Comparison of ENCODE assay signal across 8 cellular contexts in genomic region chr7:148543-148931, GRCh38. TPM values are rescaled to one million over a fixed set of nuclear protein-coding genes. Genes with fewer than 3 reads are reported as not detected.
DNase-seq lines count a peak whose midpoint lies in the region; ATAC-seq and TF ChIP-seq lines count a peak whose summit lies in the region.

No MANE protein-coding gene starts in this region.

- H3K9me3 ChIP-seq in CD4-positive, alpha-beta memory T cell (ENCODE audit: control insufficient read depth in 1 of 2, low read length in 2 of 2) = no peaks in the 10 kb centered on the region
- no peaks in the 10 kb centered on the region for H3K9me3 ChIP-seq in Panc1 (ENCODE audit: control insufficient read depth, insufficient read depth, low read depth, low read length)

- in situ Hi-C loops in Panc1 (cut with HindIII; ENCODE audit: low pct_unique_long_range_greater_than_20kb, low sequenced_read_pairs) = no loop called here

- POLR2A ChIA-PET in CD4-positive, alpha-beta memory T cell (lab: Charles Lee; ENCODE audit: partially characterized antibody) = interaction anchor here (1.0 to 1.1 kb wide), 3 partner anchors 14 to 1012 kb away, joined by 3 to 4 read pairs (median 3); no protein-coding TSS in a partner anchor
- POLR2A ChIA-PET in Panc1 (lab: Charles Lee) = no interaction called here

- peak overlapping the region; percentile 27 to 77 for H3K4me3 ChIP-seq in CD4-positive, alpha-beta memory T cell (ENCODE audit: low read length in 2 of 2)
- H3K4me3 ChIP-seq in Panc1 (ENCODE audit: low read depth in 2 of 2, low read length in 2 of 2) (peak overlapping the region; percentile 67 to 84), epithelial cell of esophagus (ENCODE audit: low read length) (peak overlapping the region; percentile 63)

- no TSS peak for BruUV-seq in Panc1 (replicated peaks; lab: Mats Ljungman, UMichigan)

- no peak for TF ChIP-seq CTCF in Panc1 (IDR thresholded peaks at IDR 0.05)
- no peak for TF ChIP-seq CTCF in epithelial cell of esophagus (IDR thresholded peaks at IDR 0.05; ENCODE audit: insufficient read depth, low read depth, low read length, missing control alignments)
- no peak for TF ChIP-seq CTCF in osteocyte (IDR thresholded peaks at IDR 0.05)

- peak overlapping the region; percentile 93 to 100 (median 99) for H3K27ac Mint-ChIP-seq in CD4-positive, alpha-beta memory T cell
- peak overlapping the region; percentile 100 for H3K27ac Mint-ChIP-seq in osteocyte (ENCODE audit: unreplicated experiment)

- CTCF ChIA-PET in CD4-positive, alpha-beta memory T cell (lab: Charles Lee; ENCODE audit: partially characterized antibody) = interaction anchor here (0.6 kb wide), 1 partner anchor 1357 kb away, joined by 3 read pairs; no protein-coding TSS in a partner anchor
- CTCF ChIA-PET in Panc1 (lab: Charles Lee) = no interaction called here

- H3K9me3 Mint-ChIP-seq in CD4-positive, alpha-beta memory T cell = peaks cover 0 to 7% (median 0%) of the 10 kb centered on the region in 8 donors
- H3K9me3 Mint-ChIP-seq in osteocyte (ENCODE audit: unreplicated experiment) = no peaks in the 10 kb centered on the region

- no peaks in the 10 kb centered on the region for H3K27me3 ChIP-seq in CD4-positive, alpha-beta memory T cell (ENCODE audit: insufficient read depth, low read length)
- H3K27me3 ChIP-seq in Panc1 (ENCODE audit: control insufficient read depth, insufficient read depth, low read length) = no peaks in the 10 kb centered on the region

- peak overlapping the region; percentile 85 to 94 (median 92) for H3K4me3 Mint-ChIP-seq in CD4-positive, alpha-beta memory T cell
- H3K4me3 Mint-ChIP-seq in osteocyte (ENCODE audit: unreplicated experiment) = peak overlapping the region; percentile 89

- peaks cover 8% of the 10 kb centered on the region in 2 donors for H3K36me3 Mint-ChIP-seq in CD4-positive, alpha-beta memory T cell
- no peaks in the 10 kb centered on the region for H3K36me3 Mint-ChIP-seq in osteocyte (ENCODE audit: unreplicated experiment)

- intact Hi-C loops in CD4-positive, alpha-beta memory T cell (cut with micrococcal nuclease) = loop anchor here (2.0 kb wide), 1 partner anchor 578 kb away; the partner anchor contains the start of genes DNAAF5 and PRKAR1B
- intact Hi-C loops in Panc1 (cut with micrococcal nuclease; ENCODE audit: unreplicated experiment) = no loop called here

- no peak for DNase-seq in CD4-positive, alpha-beta memory T cell
- DNase-seq in Panc1 (ENCODE audit: low read depth, low spot score) (no peak), epithelial cell of esophagus (ENCODE audit: low read depth) (no peak), osteocyte (ENCODE audit: extremely low spot score, unreplicated experiment) (no peak), hypothalamus (lab: John Stamatoyannopoulos, UW) (no peak), UCSD-AML1 (lab: John Stamatoyannopoulos, UW; ENCODE audit: unreplicated experiment) (no peak), islet precursor cell (no peak)

- peaks cover 10 to 26% (median 17%) of the 10 kb centered on the region in 4 donors for H3K4me1 Mint-ChIP-seq in CD4-positive, alpha-beta memory T cell
- peaks cover 18% of the 10 kb centered on the region for H3K4me1 Mint-ChIP-seq in osteocyte (ENCODE audit: unreplicated experiment)

- H3K27me3 Mint-ChIP-seq in CD4-positive, alpha-beta memory T cell = peaks cover 0 to 3% of the 10 kb centered on the region in 2 donors
- H3K27me3 Mint-ChIP-seq in osteocyte (ENCODE audit: unreplicated experiment) = no peaks in the 10 kb centered on the region

- H3K36me3 ChIP-seq in CD4-positive, alpha-beta memory T cell (ENCODE audit: insufficient read depth, low read length) = no peaks in the 10 kb centered on the region
- no peaks in the 10 kb centered on the region for H3K36me3 ChIP-seq in Panc1 (ENCODE audit: control insufficient read depth, insufficient read depth, low read length)

- ATAC-seq in Panc1 (no peak), GM18867 (IDR thresholded peaks at IDR 0.05; ENCODE audit: unreplicated experiment) (no peak)

- peak overlapping the region; percentile 81 for H3K27ac ChIP-seq in CD4-positive, alpha-beta memory T cell (ENCODE audit: low read depth, low read length)
- peak overlapping the region; percentile 99 for H3K27ac ChIP-seq in Panc1 (ENCODE audit: low read length)

- H3K4me1 ChIP-seq in CD4-positive, alpha-beta memory T cell (ENCODE audit: insufficient read depth, low read length) = peaks cover 17% of the 10 kb centered on the region
- peaks cover 6% of the 10 kb centered on the region for H3K4me1 ChIP-seq in Panc1 (ENCODE audit: control insufficient read depth, insufficient read depth, low read length)

RNA-seq across cellular contexts. Expression of gene FAM20C, which starts 43.8 kb away (rescaled TPM):
- total RNA-seq in CD4-positive, alpha-beta memory T cell = 1 to 10 TPM; 4.7 to 7.8 TPM
- polyA plus RNA-seq in CD4-positive, alpha-beta memory T cell = not detected
- total RNA-seq in Panc1 (2021; ENCODE audit: unreplicated experiment) = 62.4 TPM
- polyA plus RNA-seq in Panc1 (2012; ENCODE audit: insufficient read length) = 91.8 TPM
- total RNA-seq in osteocyte = 132 and 143 TPM in 2 replicates
